ENCODE assay signal across 12 cellular contexts in the genomic region with DNA sequence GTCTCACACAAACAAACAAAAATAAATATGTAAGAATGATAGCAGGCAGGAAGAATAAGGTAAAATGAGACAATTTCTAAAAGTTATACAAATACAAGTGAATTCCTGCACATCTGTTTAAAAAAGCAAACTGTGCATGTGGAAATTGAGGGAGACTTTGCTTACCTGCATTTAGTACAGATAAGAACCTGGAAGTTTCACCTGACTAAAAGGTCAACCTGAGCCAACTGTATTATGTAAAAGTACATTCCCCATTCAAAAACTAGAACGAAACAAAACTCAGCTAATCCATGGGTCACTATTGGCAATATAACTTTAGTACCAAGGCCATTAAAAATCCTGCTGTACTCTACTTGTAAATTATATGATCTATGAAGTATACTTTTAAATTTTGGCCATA.
DNase-seq lines count a peak whose midpoint lies in the region; ATAC-seq, FAIRE-seq and TF ChIP-seq lines count a peak whose summit lies in the region.
"Had no signal": no experiment of that assay in that cellular context is flagged by ENCODE, and none has a peak within 500 bp of the region (broad histone marks: within the 10 kb centered on the region; RNA-seq: fewer than 3 reads in every experiment).

No MANE protein-coding gene starts in this region.

- WGBS in HepG2 (ENCODE audit: low lambda C conversion rate): 53% methylated on average over 1 of the region's 1 CpG
- WGBS in smooth muscle cell (ENCODE audit: low lambda C conversion rate): 100% methylated on average over 1 of the region's 1 CpG

- TF ChIP-seq EP300 in HepG2 (IDR thresholded peaks at IDR 0.05; ENCODE audit: low read depth in 2 of 2, low read length in 2 of 2) (no peak), HepG2 (CRISPR knock-in tag; IDR thresholded peaks at IDR 0.05; ENCODE audit: borderline replicate concordance) (no peak)

- peaks cover 29% of the 10 kb centered on the region for H3K4me1 Mint-ChIP-seq in astrocyte (ENCODE audit: low read depth, unreplicated experiment)
- H3K4me1 Mint-ChIP-seq in activated T-cell treated with anti-CD3 and anti-CD28 coated beads, Interleukin-2, amount 50 U/mL, for 4 hours (ENCODE audit: low read depth): peaks cover 10% of the 10 kb centered on the region
- H3K4me1 Mint-ChIP-seq in stimulated activated naive B cell treated with anti-CD40 and anti-IgM and Interleukin-4, amounts not matched to agents 10 μg/mL and 1 μg/mL and 100 μg/mL, for 72 hours: peaks cover 16 to 26% of the 10 kb centered on the region in 2 donors

- FAIRE-seq in astrocyte (lab: Jason Lieb, UNC): no peak
- no peak for FAIRE-seq in HepG2 (lab: Jason Lieb, UNC)

- peaks cover 0 to 10% (median 0%) of the 10 kb centered on the region in 11 experiments; a peak in 2 of 22 replicates for H3K27me3 ChIP-seq in BLaER1 treated with 17β-estradiol and CSF1 and Interleukin-3, amounts not matched to agents 10 nM and 100 nM
- H3K27me3 ChIP-seq in astrocyte (ENCODE audit: insufficient read depth, low read length): no peaks in the 10 kb centered on the region
- H3K27me3 ChIP-seq in HepG2 (ENCODE audit: control insufficient read depth in 1 of 2, insufficient read depth in 2 of 2, low read length in 2 of 2): no peaks in the 10 kb centered on the region
- no peaks in the 10 kb centered on the region for H3K27me3 ChIP-seq in smooth muscle cell (ENCODE audit: low read depth)

- peak overlapping the region; percentile 43 to 94 (median 65) for H3K4me2 ChIP-seq in BLaER1 treated with 17β-estradiol and CSF1 and Interleukin-3, amounts not matched to agents 10 nM and 100 nM
- H3K4me2 ChIP-seq in astrocyte (ENCODE audit: low read length): no peak overlapping the region
- no peak overlapping the region for H3K4me2 ChIP-seq in HepG2 (ENCODE audit: low read depth, low read length)
- no peak overlapping the region for H3K4me2 ChIP-seq in smooth muscle cell

- peaks cover 4% of the 10 kb centered on the region for H3K9me3 Mint-ChIP-seq in astrocyte (ENCODE audit: unreplicated experiment)
- H3K9me3 Mint-ChIP-seq in activated T-cell treated with anti-CD3 and anti-CD28 coated beads, Interleukin-2, amount 50 U/mL, for 4 hours: no peaks in the 10 kb centered on the region
- no peaks in the 10 kb centered on the region for H3K9me3 Mint-ChIP-seq in stimulated activated naive B cell treated with anti-CD40 and anti-IgM and Interleukin-4, amounts not matched to agents 10 μg/mL and 1 μg/mL and 100 μg/mL, for 72 hours
- H3K9me3 Mint-ChIP-seq: CD4-positive, alpha-beta T cell had no signal

- no peaks in the 10 kb centered on the region for H3K27me3 Mint-ChIP-seq in astrocyte (ENCODE audit: low read depth, unreplicated experiment)
- peaks cover 25% of the 10 kb centered on the region for H3K27me3 Mint-ChIP-seq in activated T-cell treated with anti-CD3 and anti-CD28 coated beads, Interleukin-2, amount 50 U/mL, for 4 hours (ENCODE audit: low read depth)
- H3K27me3 Mint-ChIP-seq in stimulated activated naive B cell treated with anti-CD40 and anti-IgM and Interleukin-4, amounts not matched to agents 10 μg/mL and 1 μg/mL and 100 μg/mL, for 72 hours: peaks cover 12 to 16% of the 10 kb centered on the region in 2 donors

- TF ChIP-seq POLR2A in HepG2 (IDR thresholded peaks at IDR 0.05; ENCODE audit: insufficient read depth in 1 of 2, low read depth in 2 of 2, low read length in 2 of 2): no peak

- TF ChIP-seq CTCF in astrocyte (IDR thresholded peaks at IDR 0.05; ENCODE audit: insufficient read depth, low read depth, low read length) (no peak), HepG2 (CRISPR knock-in tag; IDR thresholded peaks at IDR 0.05) (no peak), smooth muscle cell (IDR thresholded peaks at IDR 0.05; ENCODE audit: borderline replicate concordance, insufficient read depth, poor library complexity, severe bottlenecking) (no peak)

- H3K9me3 ChIP-seq in BLaER1 treated with 17β-estradiol and CSF1 and Interleukin-3, amounts not matched to agents 10 nM and 100 nM (replicated peaks in 1 of 11): peaks cover 4 to 19% (median 12%) of the 10 kb centered on the region in 11 experiments; a peak in 20 of 22 replicates
- H3K9me3 ChIP-seq in astrocyte (ENCODE audit: insufficient read depth, low read depth, low read length) (peaks cover 3% of the 10 kb centered on the region), HepG2 (ENCODE audit: low read length) (peaks cover 13% of the 10 kb centered on the region), smooth muscle cell (replicated peaks; ENCODE audit: low read depth) (no peaks in the 10 kb centered on the region)

- H4K20me1 ChIP-seq in BLaER1 treated with 17β-estradiol and CSF1 and Interleukin-3, amounts not matched to agents 10 nM and 100 nM: peaks cover 0 to 6% (median 0%) of the 10 kb centered on the region in 11 experiments; a peak in 2 of 22 replicates
- H4K20me1 ChIP-seq in astrocyte (ENCODE audit: insufficient read depth, low read length): no peaks in the 10 kb centered on the region
- no peaks in the 10 kb centered on the region for H4K20me1 ChIP-seq in HepG2 (ENCODE audit: insufficient read depth, low read length)
- H4K20me1 ChIP-seq in smooth muscle cell (ENCODE audit: low read depth): no peaks in the 10 kb centered on the region

- no peak for ATAC-seq in HepG2
- no peak for ATAC-seq in activated T-cell treated with anti-CD3 and anti-CD28 coated beads, Interleukin-2, amount 50 U/mL, for 4 hours
- no peak for ATAC-seq in stimulated activated naive B cell treated with anti-CD40 and anti-IgM and Interleukin-4, amounts not matched to agents 10 μg/mL and 1 μg/mL and 100 μg/mL, for 72 hours (replicated peaks)

- H3K27ac ChIP-seq in BLaER1 treated with 17β-estradiol and CSF1 and Interleukin-3, amounts not matched to agents 10 nM and 100 nM: peak overlapping the region; percentile 93 to 98 (median 95)
- H3K27ac ChIP-seq in astrocyte (ENCODE audit: low read depth, low read length) (no peak overlapping the region), HepG2 (ENCODE audit: extremely low read length, insufficient read depth, low read length) (no peak overlapping the region), smooth muscle cell (ENCODE audit: low read depth) (peak overlapping the region; percentile 86)

- no peak for TF ChIP-seq RAD21 in HepG2 (CRISPR knock-in tag; IDR thresholded peaks at IDR 0.05)

- H3K4me1 ChIP-seq in BLaER1 treated with 17β-estradiol and CSF1 and Interleukin-3, amounts not matched to agents 10 nM and 100 nM: peaks cover 36 to 74% (median 48%) of the 10 kb centered on the region in 10 experiments
- H3K4me1 ChIP-seq in astrocyte (ENCODE audit: insufficient read depth, low read length): peaks cover 13% of the 10 kb centered on the region
- H3K4me1 ChIP-seq in HepG2 (ENCODE audit: insufficient read depth, low read length): peaks cover 31% of the 10 kb centered on the region
- H3K4me1 ChIP-seq in smooth muscle cell (ENCODE audit: low read depth): peaks cover 10% of the 10 kb centered on the region

- H3K27ac Mint-ChIP-seq in astrocyte (ENCODE audit: unreplicated experiment): peak overlapping the region; percentile 56
- no peak overlapping the region for H3K27ac Mint-ChIP-seq in stimulated activated naive B cell treated with anti-CD40 and anti-IgM and Interleukin-4, amounts not matched to agents 10 μg/mL and 1 μg/mL and 100 μg/mL, for 72 hours
- H3K27ac Mint-ChIP-seq: CD4-positive, alpha-beta T cell had no signal

- in situ Hi-C loops in HepG2 (cut with HindIII; ENCODE audit: extremely low pct_ligation_motif_present, low pct_unique_long_range_greater_than_20kb): no loop called here

- no peak overlapping the region for H3K4me3 ChIP-seq in BLaER1 treated with 17β-estradiol and CSF1 and Interleukin-3, amounts not matched to agents 10 nM and 100 nM
- H3K4me3 ChIP-seq in astrocyte (ENCODE audit: insufficient read depth, low read depth, low read length): no peak overlapping the region
- H3K4me3 ChIP-seq in HepG2 (replicated peaks in 1 of 3; ENCODE audit: insufficient read depth in 1 of 3, low read depth in 2 of 3, low read length in 3 of 3): no peak overlapping the region
- no peak overlapping the region for H3K4me3 ChIP-seq in smooth muscle cell

- DNase-seq in astrocyte (ENCODE audit: low read depth) (no peak), HepG2 (ENCODE audit: low spot score) (no peak), smooth muscle cell (lab: John Stamatoyannopoulos, UW; ENCODE audit: unreplicated experiment) (no peak), NCI-H2227 treated with DMSO at 0.1 percent for 48 hours (lab: John Stamatoyannopoulos, UW) (no peak)
- no peak for DNase-seq in activated T-cell treated with anti-CD3 and anti-CD28 coated beads, Interleukin-2, amount 50 U/mL, for 4 hours
- DNase-seq in stimulated activated naive B cell treated with anti-CD40 and anti-IgM and Interleukin-4, amounts not matched to agents 10 μg/mL and 1 μg/mL and 100 μg/mL, for 72 hours: no peak
- DNase-seq: CD4-positive, alpha-beta T cell; H7; NCI-H1105 treated with DMSO at 0.1 percent for 48 hours; NCI-H1694 treated with DMSO at 0.1 percent for 48 hours; NK-92 treated with Interleukin-12 subunit alpha and Interleukin-12 subunit beta, amount 100 ng/mL, for 24 hours had no signal

- intact Hi-C loops in HepG2 (cut with micrococcal nuclease; ENCODE audit: unreplicated experiment): no loop called here

- H3K4me3 Mint-ChIP-seq in astrocyte (ENCODE audit: unreplicated experiment): no peak overlapping the region
- H3K4me3 Mint-ChIP-seq in activated T-cell treated with anti-CD3 and anti-CD28 coated beads, Interleukin-2, amount 50 U/mL, for 4 hours: no peak overlapping the region
- no peak overlapping the region for H3K4me3 Mint-ChIP-seq in stimulated activated naive B cell treated with anti-CD40 and anti-IgM and Interleukin-4, amounts not matched to agents 10 μg/mL and 1 μg/mL and 100 μg/mL, for 72 hours
- H3K4me3 Mint-ChIP-seq: CD4-positive, alpha-beta T cell had no signal

- no peaks in the 10 kb centered on the region for H3K36me3 Mint-ChIP-seq in astrocyte (ENCODE audit: low read depth, unreplicated experiment)
- no peaks in the 10 kb centered on the region for H3K36me3 Mint-ChIP-seq in activated T-cell treated with anti-CD3 and anti-CD28 coated beads, Interleukin-2, amount 50 U/mL, for 4 hours (ENCODE audit: insufficient read depth)
- H3K36me3 Mint-ChIP-seq in stimulated activated naive B cell treated with anti-CD40 and anti-IgM and Interleukin-4, amounts not matched to agents 10 μg/mL and 1 μg/mL and 100 μg/mL, for 72 hours: no peaks in the 10 kb centered on the region

- H3F3A ChIP-seq in smooth muscle cell (ENCODE audit: low read depth): no peaks in the 10 kb centered on the region

- POLR2A ChIA-PET in HepG2 (lab: Yijun Ruan, JAX): no interaction called here

- H3K36me3 ChIP-seq in BLaER1 treated with 17β-estradiol and CSF1 and Interleukin-3, amounts not matched to agents 10 nM and 100 nM: peaks cover 0 to 16% (median 0%) of the 10 kb centered on the region in 11 experiments; a peak in 6 of 22 replicates
- H3K36me3 ChIP-seq in astrocyte (ENCODE audit: insufficient read depth, low read length): no peaks in the 10 kb centered on the region
- no peaks in the 10 kb centered on the region for H3K36me3 ChIP-seq in HepG2 (replicated peaks in 1 of 2; ENCODE audit: control insufficient read depth in 1 of 2, insufficient read depth in 2 of 2, low read length in 2 of 2)
- H3K36me3 ChIP-seq in smooth muscle cell (ENCODE audit: low read depth): peaks cover 3% of the 10 kb centered on the region

- CTCF ChIA-PET in HepG2 (lab: Yijun Ruan, JAX; ENCODE audit: low intra/inter-chr PET ratio, low total read pairs): no interaction called here

- H2AFZ ChIP-seq in astrocyte (ENCODE audit: low read depth, low read length) (no peak overlapping the region), HepG2 (ENCODE audit: low read length) (no peak overlapping the region), smooth muscle cell (ENCODE audit: low read depth) (no peak overlapping the region)

- H3K79me2 ChIP-seq in astrocyte (ENCODE audit: insufficient read depth, low read length): peaks cover 4% of the 10 kb centered on the region
- peaks cover 18% of the 10 kb centered on the region for H3K79me2 ChIP-seq in HepG2 (ENCODE audit: insufficient read depth, low read length)
- peaks cover 35% of the 10 kb centered on the region for H3K79me2 ChIP-seq in smooth muscle cell (ENCODE audit: low read depth)

- H3K9ac ChIP-seq in BLaER1 treated with 17β-estradiol and CSF1 and Interleukin-3, amounts not matched to agents 10 nM and 100 nM: peak overlapping the region in 9 of 11 experiments; percentile 6 to 76 (median 52); a peak in 9 of 22 replicates
- H3K9ac ChIP-seq in astrocyte (ENCODE audit: low read length) (no peak overlapping the region), HepG2 (ENCODE audit: insufficient read depth, low read depth, low read length) (no peak overlapping the region), smooth muscle cell (ENCODE audit: low read depth) (no peak overlapping the region)

- BruUV-seq in HepG2 (replicated peaks; lab: Mats Ljungman, UMichigan): no TSS peak

Comparison
In these comparisons a context has a peak if more than half of its experiments do, and no peak if none do; other contexts are left out.
1. H3K27ac ChIP-seq: peak in BLaER1 treated with 17β-estradiol and CSF1 and Interleukin-3, amounts not matched to agents 10 nM and 100 nM (11 of 11) and smooth muscle cell (single experiment); none in astrocyte (single experiment) and HepG2 (single experiment).
2. H3K4me2 ChIP-seq: peak in BLaER1 treated with 17β-estradiol and CSF1 and Interleukin-3, amounts not matched to agents 10 nM and 100 nM (11 of 11); none in astrocyte (single experiment), HepG2 (single experiment) and smooth muscle cell (single experiment).
3. H3K9ac ChIP-seq: peak in BLaER1 treated with 17β-estradiol and CSF1 and Interleukin-3, amounts not matched to agents 10 nM and 100 nM (9 of 11); none in astrocyte (single experiment), HepG2 (single experiment) and smooth muscle cell (single experiment).